In the genomic region with DNA sequence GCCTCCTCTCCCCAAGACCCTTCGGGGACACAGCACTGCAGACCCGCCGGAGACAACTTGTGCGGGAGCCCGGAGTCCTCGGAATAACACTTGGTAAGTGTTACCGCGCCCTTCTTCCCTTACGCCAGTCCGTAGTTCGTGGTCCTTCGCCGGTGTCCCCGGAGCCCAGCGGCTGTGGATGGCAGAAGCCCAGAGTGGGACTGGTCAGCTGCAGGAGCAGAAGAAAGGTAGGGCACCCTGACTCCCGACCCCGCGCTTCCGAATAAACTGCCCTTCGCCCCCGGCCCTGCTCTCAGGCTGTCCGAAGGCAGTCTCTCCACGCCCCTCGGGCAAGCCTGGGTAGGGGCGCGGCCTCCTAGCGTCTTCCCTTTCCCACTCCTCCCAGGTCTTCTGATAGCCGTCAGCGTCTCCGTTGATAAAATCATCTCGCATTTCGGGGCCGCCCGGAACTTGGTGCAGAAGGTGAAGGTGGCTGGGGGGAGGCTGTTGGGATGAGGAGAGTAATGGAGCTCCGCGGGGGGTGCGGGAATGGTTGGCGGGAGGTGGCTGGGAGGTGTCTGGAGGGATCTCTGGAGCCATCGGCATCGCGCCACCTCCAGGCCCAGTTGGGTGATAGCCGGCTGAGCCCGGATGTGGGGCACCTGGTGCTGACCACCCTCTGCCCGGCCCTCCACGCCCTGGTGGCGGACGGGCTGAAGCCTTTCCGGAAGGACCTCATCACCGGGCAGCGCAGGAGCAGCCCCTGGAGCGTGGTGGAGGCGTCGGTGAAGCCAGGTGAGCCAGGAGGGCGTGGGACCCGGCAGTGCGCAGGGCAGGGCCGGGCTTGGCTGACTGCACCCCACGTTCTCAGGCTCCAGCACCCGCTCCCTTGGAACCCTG, we compare ENCODE assay signal across 8 cellular contexts. TPM values are rescaled to one million over a fixed set of nuclear protein-coding genes. Genes with fewer than 3 reads are reported as not detected.
DNase-seq lines count a peak whose midpoint lies in the region; ATAC-seq and TF ChIP-seq lines count a peak whose summit lies in the region.

No MANE protein-coding gene starts in this region.

- peak; percentile 64 for TF ChIP-seq CTCF in AG04449 (IDR thresholded peaks at IDR 0.05; ENCODE audit: insufficient read depth, low read length, missing control alignments)
- no peak for TF ChIP-seq CTCF in GM10248 (IDR thresholded peaks at IDR 0.05; ENCODE audit: control extremely low read depth, extremely low read depth, low read depth, missing control alignments)
- no peak for TF ChIP-seq CTCF in WTC11 (IDR thresholded peaks at IDR 0.05)
- TF ChIP-seq CTCF in fibroblast of the aortic adventitia (IDR thresholded peaks at IDR 0.05; ENCODE audit: insufficient read depth, low read length) = peak; percentile 53
- peak; percentile 41 to 57 (median 42) for TF ChIP-seq CTCF in nephron (IDR thresholded peaks at IDR 0.05; ENCODE audit: unreplicated experiment in 3 of 3)

- ATAC-seq in WTC11 (peak; percentile 13), HG03039 (IDR thresholded peaks at IDR 0.05; ENCODE audit: unreplicated experiment) (no peak)

- H3K27ac Mint-ChIP-seq in WTC11 = peak overlapping the region; percentile 74; the same call in 1 of the 2 replicates
- peak overlapping the region in 2 of 3 experiments; percentile 78 to 90 for H3K27ac Mint-ChIP-seq in nephron

- peak overlapping the region; percentile 91 for H3K4me3 Mint-ChIP-seq in WTC11
- peak overlapping the region; percentile 84 to 94 (median 94) for H3K4me3 Mint-ChIP-seq in nephron

- DNase-seq in AG04449 (ENCODE audit: low read depth, low spot score) (no peak), GM10248 (ENCODE audit: extremely low spot score) (peak; percentile 53), NCI-H1694 treated with DMSO at 0.1 percent for 48 hours (lab: John Stamatoyannopoulos, UW) (peak; percentile 51), WTC11 (ENCODE audit: low spot score) (peak; percentile 85), fibroblast of the aortic adventitia (ENCODE audit: low read depth) (peak; percentile 24), NCI-H1048 (lab: John Stamatoyannopoulos, UW) (no peak)

- H3K9me3 Mint-ChIP-seq in WTC11 (no peaks in the 10 kb centered on the region), nephron (no peaks in the 10 kb centered on the region)

- peak overlapping the region; percentile 84 for H3K4me3 ChIP-seq in AG04449 (ENCODE audit: low read depth, low read length)
- H3K4me3 ChIP-seq in fibroblast of the aortic adventitia (ENCODE audit: low read depth, low read length) = peak overlapping the region; percentile 93

- H3K4me1 Mint-ChIP-seq in WTC11 (peaks cover 33% of the 10 kb centered on the region), nephron (peaks cover 27% of the 10 kb centered on the region)

- CTCF ChIA-PET in AG04449 (lab: Yijun Ruan, JAX) (interaction anchor here (0.6 to 13.1 kb wide), 6 partner anchors 9 to 73 kb away, joined by 3 to 253 read pairs (median 4); partner anchors contain the start of gene ENTREP3), GM10248 (lab: Yijun Ruan, JAX) (interaction anchor here (1.1 to 10.7 kb wide), 7 partner anchors 12 to 326 kb away, joined by 3 to 150 read pairs (median 7); partner anchors contain the start of gene FDPS), WTC11 (lab: Charles Lee) (interaction anchor here (0.6 to 9.9 kb wide), 16 partner anchors 12 to 420 kb away, joined by 3 to 204 read pairs (median 5); partner anchors contain the start of genes CLK2, HCN3 and KRTCAP2)

- POLR2A ChIA-PET in AG04449 (lab: Yijun Ruan, JAX) (interaction anchor here (2.2 to 2.3 kb wide), 2 partner anchors 17 to 52 kb away, joined by 9 to 11 read pairs; partner anchors contain the start of genes CLK2 and FDPS), GM10248 (lab: Yijun Ruan, JAX) (interaction anchor here (0.6 kb wide), 1 partner anchor 52 kb away, joined by 3 read pairs; the partner anchor contains the start of gene CLK2), WTC11 (lab: Charles Lee) (interaction anchor here (1.8 to 2.5 kb wide), 2 partner anchors 17 to 52 kb away, joined by 5 to 13 read pairs; partner anchors contain the start of genes CLK2 and FDPS)

- H3K27me3 Mint-ChIP-seq in WTC11 (ENCODE audit: low read depth) (peaks cover 6% of the 10 kb centered on the region), nephron (ENCODE audit: low read depth) (no peaks in the 10 kb centered on the region)

- H3K36me3 Mint-ChIP-seq in WTC11 (peaks cover 12% of the 10 kb centered on the region), nephron (ENCODE audit: low read depth) (peaks cover 11% of the 10 kb centered on the region)

TF ChIP-seq in WTC11, 78 proteins besides CTCF, POLR2A, EP300 and RAD21 (continues in another document):
- TF ChIP-seq NFYB (CRISPR knock-in tag; conservative IDR thresholded peaks at IDR 0.05; ENCODE audit: low read depth) = peak; percentile 21; the same call in 1 of the 2 replicates
- no peak for TF ChIP-seq GABPB1 (CRISPR knock-in tag; IDR thresholded peaks at IDR 0.05)
- peak; percentile 8; the same call in 1 of the 2 replicates for TF ChIP-seq RELA (CRISPR knock-in tag; IDR thresholded peaks at IDR 0.05; ENCODE audit: borderline replicate concordance)
- TF ChIP-seq TEAD1 (CRISPR knock-in tag; IDR thresholded peaks at IDR 0.05) = 0 out of 2 replicates have a peak, but pooled peaks have one; percentile 22
- TF ChIP-seq JUN (CRISPR knock-in tag; IDR thresholded peaks at IDR 0.05) = peak; percentile 26; the same call in 1 of the 2 replicates
- TF ChIP-seq SMAD3 (CRISPR knock-in tag; IDR thresholded peaks at IDR 0.05; ENCODE audit: borderline replicate concordance) = peak; percentile 70; the same call in 1 of the 2 replicates
- 0 out of 2 replicates have a peak, but pooled peaks have one; percentile 65 for TF ChIP-seq ZNF138 (CRISPR knock-in tag; conservative IDR thresholded peaks at IDR 0.05)
- TF ChIP-seq ETV6 (CRISPR knock-in tag; IDR thresholded peaks at IDR 0.05) = peak; percentile 68; the same call in 1 of the 2 replicates
- TF ChIP-seq E2F5 (CRISPR knock-in tag; IDR thresholded peaks at IDR 0.05) = no peak
- 0 out of 2 replicates have a peak, but pooled peaks have one; percentile 31 for TF ChIP-seq E2F4 (CRISPR knock-in tag; IDR thresholded peaks at IDR 0.05; ENCODE audit: borderline replicate concordance, low read depth)
- TF ChIP-seq, protein P1, sequence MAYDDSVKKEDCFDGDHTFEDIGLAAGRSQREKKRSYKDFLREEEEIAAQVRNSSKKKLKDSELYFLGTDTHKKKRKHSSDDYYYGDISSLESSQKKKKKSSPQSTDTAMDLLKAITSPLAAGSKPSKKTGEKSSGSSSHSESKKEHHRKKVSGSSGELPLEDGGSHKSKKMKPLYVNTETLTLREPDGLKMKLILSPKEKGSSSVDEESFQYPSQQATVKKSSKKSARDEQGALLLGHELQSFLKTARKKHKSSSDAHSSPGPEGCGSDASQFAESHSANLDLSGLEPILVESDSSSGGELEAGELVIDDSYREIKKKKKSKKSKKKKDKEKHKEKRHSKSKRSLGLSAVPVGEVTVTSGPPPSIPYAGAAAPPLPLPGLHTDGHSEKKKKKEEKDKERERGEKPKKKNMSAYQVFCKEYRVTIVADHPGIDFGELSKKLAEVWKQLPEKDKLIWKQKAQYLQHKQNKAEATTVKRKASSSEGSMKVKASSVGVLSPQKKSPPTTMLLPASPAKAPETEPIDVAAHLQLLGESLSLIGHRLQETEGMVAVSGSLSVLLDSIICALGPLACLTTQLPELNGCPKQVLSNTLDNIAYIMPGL (CRISPR knock-in tag; IDR thresholded peaks at IDR 0.05) = peak; percentile 78; the same call in 1 of the 2 replicates
- TF ChIP-seq GTF2I (CRISPR knock-in tag; conservative IDR thresholded peaks at IDR 0.05) = no peak
- no peak for TF ChIP-seq ZNF121 (CRISPR knock-in tag; IDR thresholded peaks at IDR 0.05)
- 0 out of 2 replicates have a peak, but pooled peaks have one; percentile 35 for TF ChIP-seq ATF1 (CRISPR knock-in tag; IDR thresholded peaks at IDR 0.05)
- peak; percentile 35; the same call in 1 of the 2 replicates for TF ChIP-seq FOXP1 (CRISPR knock-in tag; IDR thresholded peaks at IDR 0.05; ENCODE audit: borderline replicate concordance)
- TF ChIP-seq TCF7 (CRISPR knock-in tag; IDR thresholded peaks at IDR 0.05; ENCODE audit: low read depth) = 0 out of 2 replicates have a peak, but pooled peaks have one; percentile 30
- TF ChIP-seq ZBTB21 (CRISPR knock-in tag; IDR thresholded peaks at IDR 0.05; ENCODE audit: borderline replicate concordance) = 0 out of 2 replicates have a peak, but pooled peaks have one; percentile 71

RNA-seq across cellular contexts. Expression of gene RUSC1, which starts 4.3 kb away (rescaled TPM):
- 51.4 to 68.8 TPM (median 55.3 TPM) in 3 replicates for total RNA-seq in WTC11 (2021)
- total RNA-seq in fibroblast of the aortic adventitia (ENCODE audit: low replicate concordance) = 6.7 and 23.0 TPM in 2 replicates

RNA-seq across cellular contexts. Expression of gene FDPS, which starts 16.3 kb away (rescaled TPM):
- total RNA-seq in WTC11 (2021) (342 to 366 TPM (median 354 TPM) in 3 replicates), fibroblast of the aortic adventitia (ENCODE audit: low replicate concordance) (153 and 600 TPM in 2 replicates)

RNA-seq across cellular contexts. Expression of gene PKLR, which starts 23.7 kb away (rescaled TPM):
- total RNA-seq in WTC11 (2021) (1.5 to 2.5 TPM (median 1.6 TPM) in 3 replicates), fibroblast of the aortic adventitia (ENCODE audit: low replicate concordance) (not detected in 2 replicates)

RNA-seq across cellular contexts. Expression of gene HCN3, which starts 47.7 kb away (rescaled TPM):
- total RNA-seq in WTC11 (2021) (5.9 to 7.3 TPM (median 6.3 TPM) in 3 replicates), fibroblast of the aortic adventitia (ENCODE audit: low replicate concordance) (0.08 and 1.4 TPM in 2 replicates)

RNA-seq across cellular contexts. Expression of gene CLK2, which starts 51.7 kb away (rescaled TPM):
- total RNA-seq in WTC11 (2021) (68.2 to 74.9 TPM (median 74.4 TPM) in 3 replicates), fibroblast of the aortic adventitia (ENCODE audit: low replicate concordance) (29.7 and 53.7 TPM in 2 replicates)

Comparison
In these comparisons a context has a peak if more than half of its experiments do, and no peak if none do; other contexts are left out.
1. DNase-seq: peak in GM10248 (single experiment), NCI-H1694 treated with DMSO at 0.1 percent for 48 hours (single experiment), WTC11 (single experiment) and fibroblast of the aortic adventitia (single experiment); none in AG04449 (single experiment) and NCI-H1048 (single experiment).
2. CTCF ChIP-seq: peak in AG04449 (single experiment), fibroblast of the aortic adventitia (single experiment) and nephron (3 of 3); none in GM10248 (single experiment) and WTC11 (single experiment).